ENCODE assay signal across 10 cellular contexts in the genomic region with DNA sequence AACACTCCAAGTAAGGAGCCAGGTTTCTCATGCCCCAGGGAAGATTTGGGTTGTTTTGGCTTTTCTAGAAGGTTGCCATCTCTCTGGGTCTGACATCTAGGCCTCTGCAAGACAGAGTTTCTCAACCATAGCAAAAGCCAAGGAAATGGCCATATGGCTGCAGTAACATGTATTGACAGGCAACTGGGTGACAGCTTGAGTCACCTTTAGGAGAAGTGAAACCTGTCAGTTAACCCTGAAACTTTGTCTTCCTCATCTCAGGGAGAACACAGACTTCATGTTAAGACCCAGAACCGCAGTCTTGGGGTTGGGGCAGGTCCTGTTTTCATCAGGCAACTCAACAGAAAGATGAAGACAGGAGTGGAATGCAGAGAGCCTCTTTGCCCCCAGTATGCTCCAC. TPM values are rescaled to one million over a fixed set of nuclear protein-coding genes. Genes with fewer than 3 reads are reported as not detected.
DNase-seq lines count a peak whose midpoint lies in the region; ATAC-seq and TF ChIP-seq lines count a peak whose summit lies in the region.
"Had no signal": no experiment of that assay in that cellular context is flagged by ENCODE, and none has a peak within 500 bp of the region (broad histone marks: within the 10 kb centered on the region; RNA-seq: fewer than 3 reads in every experiment).

No MANE protein-coding gene starts in this region.

- H3K9ac ChIP-seq in skeletal muscle tissue (ENCODE audit: low read depth in 1 of 3, low read length in 3 of 3): peak overlapping the region in 1 of 3 donors; percentile 40

- H3K36me3 ChIP-seq in skeletal muscle tissue (ENCODE audit: control insufficient read depth in 3 of 3, insufficient read depth in 3 of 3, low read length in 3 of 3) (no peaks in the 10 kb centered on the region), psoas muscle (ENCODE audit: insufficient read depth in 1 of 2, low read depth in 1 of 2) (no peaks in the 10 kb centered on the region)
- H3K36me3 ChIP-seq: ascending aorta had no signal

- H3K9me3 ChIP-seq in skeletal muscle tissue (ENCODE audit: control insufficient read depth in 3 of 3, low read length in 3 of 3): no peaks in the 10 kb centered on the region
- peaks cover 3% of the 10 kb centered on the region for H3K9me3 ChIP-seq in psoas muscle

- DNase-seq in NB4 (ENCODE audit: low read depth): peak; percentile 42
- no peak for DNase-seq in psoas muscle
- DNase-seq in C1 segment of cervical spinal cord (lab: John Stamatoyannopoulos, UW): no peak
- DNase-seq in activated CD4-positive, CD25-positive, alpha-beta regulatory T cell treated with anti-CD3 and anti-CD28 coated beads, Interleukin-2, amount 50 U/mL, for 72 hours: no peak
- no peak for DNase-seq in dedifferentiated amniotic fluid mesenchymal stem cell (ENCODE audit: extremely low spot score)

- H3K27me3 ChIP-seq in skeletal muscle tissue (ENCODE audit: control insufficient read depth in 3 of 3, insufficient read depth in 3 of 3, low read length in 3 of 3) (no peaks in the 10 kb centered on the region), psoas muscle (ENCODE audit: insufficient read depth in 3 of 3, low read length in 2 of 3) (no peaks in the 10 kb centered on the region)
- H3K27me3 ChIP-seq: ascending aorta had no signal

- ATAC-seq in GM19023 (IDR thresholded peaks at IDR 0.05; ENCODE audit: unreplicated experiment) (peak; percentile 99), HG02763 (IDR thresholded peaks at IDR 0.05; ENCODE audit: unreplicated experiment) (peak; percentile 99), psoas muscle (no peak)
- ATAC-seq: GM23338 had no signal

- H3K4me3 ChIP-seq in NB4 (ENCODE audit: low read depth, low read length) (no peak overlapping the region), skeletal muscle tissue (ENCODE audit: low read length in 3 of 3) (no peak overlapping the region), psoas muscle (no peak overlapping the region)
- H3K4me3 ChIP-seq: ascending aorta, GM23338 had no signal

- no peak for TF ChIP-seq POLR2A in NB4 (IDR thresholded peaks at IDR 0.05; ENCODE audit: extremely low read depth, insufficient read length)

- H3K27ac ChIP-seq in skeletal muscle tissue (ENCODE audit: low read depth, low read length) (peak overlapping the region; percentile 5), psoas muscle (no peak overlapping the region)

- no peak for TF ChIP-seq CTCF in NB4 (IDR thresholded peaks at IDR 0.05; ENCODE audit: low read depth, low read length)
- no peak for TF ChIP-seq CTCF in psoas muscle (IDR thresholded peaks at IDR 0.05)

- 80 to 84% (median 83%) methylated on average over 1 of the region's 1 CpG for WGBS in psoas muscle, 3 donors

- intact Hi-C loops in psoas muscle (cut with DNase I): no loop called here

- H3K4me1 ChIP-seq in skeletal muscle tissue (ENCODE audit: control insufficient read depth in 3 of 3, insufficient read depth in 3 of 3, low read length in 3 of 3) (peaks cover 3 to 12% (median 12%) of the 10 kb centered on the region in 3 donors), psoas muscle (peaks cover 19% of the 10 kb centered on the region)

RNA-seq across cellular contexts. Expression of a gene that starts 46.0 kb away (rescaled TPM):
- total RNA-seq in skeletal muscle tissue (24.0 TPM), psoas muscle (10 to 100 TPM in 1 of 4 donors, 1 to 10 TPM in 3; 6.5 to 10.6 (median 8.9) TPM)
- 1 to 10 TPM; 3.7 to 5.6 (median 4.4) TPM for polyA plus RNA-seq in psoas muscle

Comparison
In these comparisons a context has a peak if more than half of its experiments do, and no peak if none do; other contexts are left out.
1. ATAC-seq: peak in GM19023 (single experiment) and HG02763 (single experiment); none in psoas muscle (0 of 4).